1 cellular context compared by ENCODE assay signal in the genomic region with DNA sequence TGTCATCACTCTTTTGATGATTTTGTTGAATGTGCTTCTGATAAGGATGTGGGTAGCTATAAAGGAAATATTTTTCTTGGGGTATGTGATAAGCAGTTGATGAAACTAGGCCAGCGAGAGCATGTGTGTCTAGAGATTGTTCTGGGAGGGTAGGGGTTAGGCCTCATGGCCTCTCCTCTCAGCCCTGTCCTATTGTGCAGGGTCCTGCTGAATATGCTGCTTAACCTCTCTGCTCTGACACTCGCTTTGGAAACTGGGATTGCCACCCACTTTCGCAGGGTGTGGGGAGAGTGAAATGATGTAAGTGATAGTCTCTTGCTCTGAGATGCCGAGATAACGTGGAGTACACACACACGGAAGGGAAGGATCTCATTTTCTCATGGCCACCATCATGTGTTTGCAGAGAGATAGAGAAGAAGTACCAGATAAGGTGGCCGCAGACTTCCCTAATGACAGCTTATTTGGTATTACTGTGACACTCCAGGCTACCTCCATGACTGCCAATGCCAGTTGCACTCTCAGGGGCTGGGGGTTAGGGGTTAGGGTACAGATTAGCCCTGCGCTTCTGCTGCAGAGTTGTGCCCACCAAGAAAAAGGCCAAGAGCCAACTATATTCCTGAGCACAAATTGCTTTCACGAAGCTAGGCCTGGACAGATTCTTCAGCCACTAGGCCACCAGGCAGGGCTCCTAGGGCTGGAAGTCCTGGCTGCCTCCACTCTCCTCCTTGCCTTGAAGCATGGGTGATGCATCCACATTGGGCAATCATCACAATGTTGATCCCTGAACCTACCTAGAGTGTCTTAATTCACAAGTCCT.
TF ChIP-seq lines count a peak whose summit lies in the region.

No MANE protein-coding gene starts in this region.

TF ChIP-seq in K562, 482 proteins besides CTCF, POLR2A, EP300 and RAD21 (continued from another document and continues in another):
- TF ChIP-seq, protein P1, sequence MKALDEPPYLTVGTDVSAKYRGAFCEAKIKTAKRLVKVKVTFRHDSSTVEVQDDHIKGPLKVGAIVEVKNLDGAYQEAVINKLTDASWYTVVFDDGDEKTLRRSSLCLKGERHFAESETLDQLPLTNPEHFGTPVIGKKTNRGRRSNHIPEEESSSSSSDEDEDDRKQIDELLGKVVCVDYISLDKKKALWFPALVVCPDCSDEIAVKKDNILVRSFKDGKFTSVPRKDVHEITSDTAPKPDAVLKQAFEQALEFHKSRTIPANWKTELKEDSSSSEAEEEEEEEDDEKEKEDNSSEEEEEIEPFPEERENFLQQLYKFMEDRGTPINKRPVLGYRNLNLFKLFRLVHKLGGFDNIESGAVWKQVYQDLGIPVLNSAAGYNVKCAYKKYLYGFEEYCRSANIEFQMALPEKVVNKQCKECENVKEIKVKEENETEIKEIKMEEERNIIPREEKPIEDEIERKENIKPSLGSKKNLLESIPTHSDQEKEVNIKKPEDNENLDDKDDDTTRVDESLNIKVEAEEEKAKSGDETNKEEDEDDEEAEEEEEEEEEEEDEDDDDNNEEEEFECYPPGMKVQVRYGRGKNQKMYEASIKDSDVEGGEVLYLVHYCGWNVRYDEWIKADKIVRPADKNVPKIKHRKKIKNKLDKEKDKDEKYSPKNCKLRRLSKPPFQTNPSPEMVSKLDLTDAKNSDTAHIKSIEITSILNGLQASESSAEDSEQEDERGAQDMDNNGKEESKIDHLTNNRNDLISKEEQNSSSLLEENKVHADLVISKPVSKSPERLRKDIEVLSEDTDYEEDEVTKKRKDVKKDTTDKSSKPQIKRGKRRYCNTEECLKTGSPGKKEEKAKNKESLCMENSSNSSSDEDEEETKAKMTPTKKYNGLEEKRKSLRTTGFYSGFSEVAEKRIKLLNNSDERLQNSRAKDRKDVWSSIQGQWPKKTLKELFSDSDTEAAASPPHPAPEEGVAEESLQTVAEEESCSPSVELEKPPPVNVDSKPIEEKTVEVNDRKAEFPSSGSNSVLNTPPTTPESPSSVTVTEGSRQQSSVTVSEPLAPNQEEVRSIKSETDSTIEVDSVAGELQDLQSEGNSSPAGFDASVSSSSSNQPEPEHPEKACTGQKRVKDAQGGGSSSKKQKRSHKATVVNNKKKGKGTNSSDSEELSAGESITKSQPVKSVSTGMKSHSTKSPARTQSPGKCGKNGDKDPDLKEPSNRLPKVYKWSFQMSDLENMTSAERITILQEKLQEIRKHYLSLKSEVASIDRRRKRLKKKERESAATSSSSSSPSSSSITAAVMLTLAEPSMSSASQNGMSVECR (CRISPR knock-in tag; IDR thresholded peaks at IDR 0.05) = no peak
- no peak for TF ChIP-seq SRSF9 (IDR thresholded peaks at IDR 0.05; ENCODE audit: borderline replicate concordance, low read depth, low read length)
- no peak for TF ChIP-seq WHSC1 (IDR thresholded peaks at IDR 0.05; ENCODE audit: low read length)
- TF ChIP-seq TCFL5 (CRISPR knock-in tag; conservative IDR thresholded peaks at IDR 0.05) = peak; percentile 57; the same call in 1 of the 2 replicates
- TF ChIP-seq LCOR (CRISPR knock-in tag; IDR thresholded peaks at IDR 0.05) = peak; percentile 88
- peak; percentile 80 for TF ChIP-seq L3MBTL2 (IDR thresholded peaks at IDR 0.05)
- TF ChIP-seq TCF7 (IDR thresholded peaks at IDR 0.05; ENCODE audit: borderline replicate concordance) = peak; percentile 63; the same call in 1 of the 2 replicates
- peak; percentile 90; the same call in 1 of the 2 replicates for TF ChIP-seq KAT7 (CRISPR knock-in tag; IDR thresholded peaks at IDR 0.05; ENCODE audit: borderline replicate concordance)
- TF ChIP-seq, protein P2, sequence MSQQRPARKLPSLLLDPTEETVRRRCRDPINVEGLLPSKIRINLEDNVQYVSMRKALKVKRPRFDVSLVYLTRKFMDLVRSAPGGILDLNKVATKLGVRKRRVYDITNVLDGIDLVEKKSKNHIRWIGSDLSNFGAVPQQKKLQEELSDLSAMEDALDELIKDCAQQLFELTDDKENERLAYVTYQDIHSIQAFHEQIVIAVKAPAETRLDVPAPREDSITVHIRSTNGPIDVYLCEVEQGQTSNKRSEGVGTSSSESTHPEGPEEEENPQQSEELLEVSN (IDR thresholded peaks at IDR 0.05; ENCODE audit: borderline replicate concordance in 1 of 2, extremely low read depth in 1 of 2, insufficient read depth in 1 of 2, insufficient read length in 1 of 2, low read depth in 1 of 2, low read length in 1 of 2, poor library complexity in 1 of 2, severe bottlenecking in 1 of 2) = no peak
- TF ChIP-seq MTA1 (IDR thresholded peaks at IDR 0.05; ENCODE audit: borderline replicate concordance) = peak; percentile 94
- peak; percentile 94 for TF ChIP-seq ZNF311 (CRISPR knock-in tag; IDR thresholded peaks at IDR 0.05)
- no peak for TF ChIP-seq CHCHD3 (CRISPR knock-in tag; IDR thresholded peaks at IDR 0.05)
- peak; percentile 67; the same call in 1 of the 2 replicates for TF ChIP-seq KHSRP (IDR thresholded peaks at IDR 0.05)
- TF ChIP-seq, protein P3, sequence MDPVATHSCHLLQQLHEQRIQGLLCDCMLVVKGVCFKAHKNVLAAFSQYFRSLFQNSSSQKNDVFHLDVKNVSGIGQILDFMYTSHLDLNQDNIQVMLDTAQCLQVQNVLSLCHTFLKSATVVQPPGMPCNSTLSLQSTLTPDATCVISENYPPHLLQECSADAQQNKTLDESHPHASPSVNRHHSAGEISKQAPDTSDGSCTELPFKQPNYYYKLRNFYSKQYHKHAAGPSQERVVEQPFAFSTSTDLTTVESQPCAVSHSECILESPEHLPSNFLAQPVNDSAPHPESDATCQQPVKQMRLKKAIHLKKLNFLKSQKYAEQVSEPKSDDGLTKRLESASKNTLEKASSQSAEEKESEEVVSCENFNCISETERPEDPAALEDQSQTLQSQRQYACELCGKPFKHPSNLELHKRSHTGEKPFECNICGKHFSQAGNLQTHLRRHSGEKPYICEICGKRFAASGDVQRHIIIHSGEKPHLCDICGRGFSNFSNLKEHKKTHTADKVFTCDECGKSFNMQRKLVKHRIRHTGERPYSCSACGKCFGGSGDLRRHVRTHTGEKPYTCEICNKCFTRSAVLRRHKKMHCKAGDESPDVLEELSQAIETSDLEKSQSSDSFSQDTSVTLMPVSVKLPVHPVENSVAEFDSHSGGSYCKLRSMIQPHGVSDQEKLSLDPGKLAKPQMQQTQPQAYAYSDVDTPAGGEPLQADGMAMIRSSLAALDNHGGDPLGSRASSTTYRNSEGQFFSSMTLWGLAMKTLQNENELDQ (CRISPR knock-in tag; IDR thresholded peaks at IDR 0.05; ENCODE audit: borderline replicate concordance) = no peak
- no peak for TF ChIP-seq PCBP2 (IDR thresholded peaks at IDR 0.05; ENCODE audit: low read depth, low read length, poor library complexity, severe bottlenecking)
- peak; percentile 37 for TF ChIP-seq NFE2 (IDR thresholded peaks at IDR 0.05; ENCODE audit: low read depth)
- TF ChIP-seq, protein P4, sequence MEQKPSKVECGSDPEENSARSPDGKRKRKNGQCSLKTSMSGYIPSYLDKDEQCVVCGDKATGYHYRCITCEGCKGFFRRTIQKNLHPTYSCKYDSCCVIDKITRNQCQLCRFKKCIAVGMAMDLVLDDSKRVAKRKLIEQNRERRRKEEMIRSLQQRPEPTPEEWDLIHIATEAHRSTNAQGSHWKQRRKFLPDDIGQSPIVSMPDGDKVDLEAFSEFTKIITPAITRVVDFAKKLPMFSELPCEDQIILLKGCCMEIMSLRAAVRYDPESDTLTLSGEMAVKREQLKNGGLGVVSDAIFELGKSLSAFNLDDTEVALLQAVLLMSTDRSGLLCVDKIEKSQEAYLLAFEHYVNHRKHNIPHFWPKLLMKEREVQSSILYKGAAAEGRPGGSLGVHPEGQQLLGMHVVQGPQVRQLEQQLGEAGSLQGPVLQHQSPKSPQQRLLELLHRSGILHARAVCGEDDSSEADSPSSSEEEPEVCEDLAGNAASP (IDR thresholded peaks at IDR 0.05) = no peak
- TF ChIP-seq ZFP30 (CRISPR knock-in tag; IDR thresholded peaks at IDR 0.05; ENCODE audit: borderline replicate concordance) = no peak
- TF ChIP-seq, protein P5, sequence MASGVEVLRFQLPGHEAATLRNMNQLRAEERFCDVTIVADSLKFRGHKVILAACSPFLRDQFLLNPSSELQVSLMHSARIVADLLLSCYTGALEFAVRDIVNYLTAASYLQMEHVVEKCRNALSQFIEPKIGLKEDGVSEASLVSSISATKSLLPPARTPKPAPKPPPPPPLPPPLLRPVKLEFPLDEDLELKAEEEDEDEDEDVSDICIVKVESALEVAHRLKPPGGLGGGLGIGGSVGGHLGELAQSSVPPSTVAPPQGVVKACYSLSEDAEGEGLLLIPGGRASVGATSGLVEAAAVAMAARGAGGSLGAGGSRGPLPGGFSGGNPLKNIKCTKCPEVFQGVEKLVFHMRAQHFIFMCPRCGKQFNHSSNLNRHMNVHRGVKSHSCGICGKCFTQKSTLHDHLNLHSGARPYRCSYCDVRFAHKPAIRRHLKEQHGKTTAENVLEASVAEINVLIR (CRISPR knock-in tag; IDR thresholded peaks at IDR 0.05) = peak; percentile 61
- TF ChIP-seq ZNF830 (CRISPR knock-in tag; IDR thresholded peaks at IDR 0.05) = no peak
- no peak; the same call in 1 of the 2 replicates for TF ChIP-seq HEY1 (CRISPR knock-in tag; IDR thresholded peaks at IDR 0.05; ENCODE audit: borderline replicate concordance)
- no peak for TF ChIP-seq ZSCAN29 (IDR thresholded peaks at IDR 0.05)
- TF ChIP-seq PHB (CRISPR knock-in tag; IDR thresholded peaks at IDR 0.05) = no peak
- no peak for TF ChIP-seq NFIX (CRISPR knock-in tag; IDR thresholded peaks at IDR 0.05; ENCODE audit: low read depth)
- no peak for TF ChIP-seq ZNF75A (CRISPR knock-in tag; IDR thresholded peaks at IDR 0.05)
- TF ChIP-seq, protein P6, sequence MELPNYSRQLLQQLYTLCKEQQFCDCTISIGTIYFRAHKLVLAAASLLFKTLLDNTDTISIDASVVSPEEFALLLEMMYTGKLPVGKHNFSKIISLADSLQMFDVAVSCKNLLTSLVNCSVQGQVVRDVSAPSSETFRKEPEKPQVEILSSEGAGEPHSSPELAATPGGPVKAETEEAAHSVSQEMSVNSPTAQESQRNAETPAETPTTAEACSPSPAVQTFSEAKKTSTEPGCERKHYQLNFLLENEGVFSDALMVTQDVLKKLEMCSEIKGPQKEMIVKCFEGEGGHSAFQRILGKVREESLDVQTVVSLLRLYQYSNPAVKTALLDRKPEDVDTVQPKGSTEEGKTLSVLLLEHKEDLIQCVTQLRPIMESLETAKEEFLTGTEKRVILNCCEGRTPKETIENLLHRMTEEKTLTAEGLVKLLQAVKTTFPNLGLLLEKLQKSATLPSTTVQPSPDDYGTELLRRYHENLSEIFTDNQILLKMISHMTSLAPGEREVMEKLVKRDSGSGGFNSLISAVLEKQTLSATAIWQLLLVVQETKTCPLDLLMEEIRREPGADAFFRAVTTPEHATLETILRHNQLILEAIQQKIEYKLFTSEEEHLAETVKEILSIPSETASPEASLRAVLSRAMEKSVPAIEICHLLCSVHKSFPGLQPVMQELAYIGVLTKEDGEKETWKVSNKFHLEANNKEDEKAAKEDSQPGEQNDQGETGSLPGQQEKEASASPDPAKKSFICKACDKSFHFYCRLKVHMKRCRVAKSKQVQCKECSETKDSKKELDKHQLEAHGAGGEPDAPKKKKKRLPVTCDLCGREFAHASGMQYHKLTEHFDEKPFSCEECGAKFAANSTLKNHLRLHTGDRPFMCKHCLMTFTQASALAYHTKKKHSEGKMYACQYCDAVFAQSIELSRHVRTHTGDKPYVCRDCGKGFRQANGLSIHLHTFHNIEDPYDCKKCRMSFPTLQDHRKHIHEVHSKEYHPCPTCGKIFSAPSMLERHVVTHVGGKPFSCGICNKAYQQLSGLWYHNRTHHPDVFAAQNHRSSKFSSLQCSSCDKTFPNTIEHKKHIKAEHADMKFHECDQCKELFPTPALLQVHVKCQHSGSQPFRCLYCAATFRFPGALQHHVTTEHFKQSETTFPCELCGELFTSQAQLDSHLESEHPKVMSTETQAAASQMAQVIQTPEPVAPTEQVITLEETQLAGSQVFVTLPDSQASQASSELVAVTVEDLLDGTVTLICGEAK (IDR thresholded peaks at IDR 0.05) = no peak
- TF ChIP-seq, protein P6 (CRISPR knock-in tag; IDR thresholded peaks at IDR 0.05) = no peak
- no peak for TF ChIP-seq CAMTA2 (CRISPR knock-in tag; conservative IDR thresholded peaks at IDR 0.05)
- no peak for TF ChIP-seq ZNF232 (CRISPR knock-in tag; IDR thresholded peaks at IDR 0.05)
- no peak for TF ChIP-seq FOXA1 (IDR thresholded peaks at IDR 0.05; ENCODE audit: borderline replicate concordance)
- TF ChIP-seq, protein P7, sequence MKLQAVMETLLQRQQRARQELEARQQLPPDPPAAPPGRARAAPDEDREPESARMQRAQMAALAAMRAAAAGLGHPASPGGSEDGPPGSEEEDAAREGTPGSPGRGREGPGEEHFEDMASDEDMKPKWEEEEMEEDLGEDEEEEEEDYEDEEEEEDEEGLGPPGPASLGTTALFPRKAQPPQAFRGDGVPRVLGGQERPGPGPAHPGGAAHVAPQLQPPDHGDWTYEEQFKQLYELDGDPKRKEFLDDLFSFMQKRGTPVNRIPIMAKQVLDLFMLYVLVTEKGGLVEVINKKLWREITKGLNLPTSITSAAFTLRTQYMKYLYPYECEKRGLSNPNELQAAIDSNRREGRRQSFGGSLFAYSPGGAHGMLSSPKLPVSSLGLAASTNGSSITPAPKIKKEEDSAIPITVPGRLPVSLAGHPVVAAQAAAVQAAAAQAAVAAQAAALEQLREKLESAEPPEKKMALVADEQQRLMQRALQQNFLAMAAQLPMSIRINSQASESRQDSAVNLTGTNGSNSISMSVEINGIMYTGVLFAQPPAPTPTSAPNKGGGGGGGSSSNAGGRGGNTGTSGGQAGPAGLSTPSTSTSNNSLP (IDR thresholded peaks at IDR 0.05; ENCODE audit: borderline replicate concordance, low read depth, low read length) = peak; percentile 56; the same call in 1 of the 2 replicates
- TF ChIP-seq RBM14 (IDR thresholded peaks at IDR 0.05; ENCODE audit: borderline replicate concordance, insufficient read depth, low read depth, low read length) = no peak
- no peak for TF ChIP-seq STAG1 (CRISPR knock-in tag; IDR thresholded peaks at IDR 0.05; ENCODE audit: borderline replicate concordance)
- peak; percentile 76 for TF ChIP-seq SPI1 (IDR thresholded peaks at IDR 0.05; ENCODE audit: borderline replicate concordance, low read depth, low read length)
